ENCODE assay signal across 28 cellular contexts in the genomic region with DNA sequence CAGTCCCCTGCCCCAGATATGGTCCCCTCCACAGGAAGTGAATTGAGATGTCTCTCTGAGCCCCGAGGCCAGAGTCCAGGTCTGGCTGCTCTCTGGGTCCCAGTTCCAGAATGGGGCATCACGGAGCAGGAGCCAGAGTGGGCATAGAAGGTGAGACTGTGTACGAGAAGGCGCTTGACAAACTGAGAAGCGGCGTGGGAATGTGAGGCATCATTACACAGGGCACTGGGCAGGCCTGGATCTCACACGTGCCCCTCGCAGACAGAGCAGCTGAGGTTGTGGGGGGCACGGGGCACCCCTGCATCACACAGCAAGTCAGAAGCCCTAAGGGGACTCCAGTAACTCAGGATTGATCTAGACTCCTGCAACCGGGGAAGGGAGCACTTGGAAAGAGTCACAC.
"Had no signal": no experiment of that assay in that cellular context is flagged by ENCODE, and none has a peak within 500 bp of the region (broad histone marks: within the 10 kb centered on the region; RNA-seq: fewer than 3 reads in every experiment).

No MANE protein-coding gene starts in this region.

- H3K27me3 ChIP-seq: esophagus squamous epithelium, gastrocnemius medialis, right atrium auricular region, suprapubic skin, tibial nerve, vagina had no signal

- H3K9me3 Mint-ChIP-seq: activated naive CD8-positive, alpha-beta T cell treated with anti-CD3 and anti-CD28 coated beads, Interleukin-2, amount 10 ng/mL, durations not matched to agents 7 days and 5 days; activated T-cell treated with anti-CD3 and anti-CD28 coated beads, Interleukin-2, amount 50 U/mL, for 4 hours; endodermal cell; naive thymus-derived CD4-positive, alpha-beta T cell; neural crest cell; stimulated activated naive CD8-positive, alpha-beta T cell treated with anti-CD3 and anti-CD28 coated beads, Interleukin-15, amount 100 ng/mL, for 72 hours; T-cell had no signal

- H3K9me3 ChIP-seq: esophagus squamous epithelium, gastrocnemius medialis, psoas muscle, right atrium auricular region, suprapubic skin, tibial nerve, vagina had no signal

- H3K27ac ChIP-seq: coronary artery, esophagus squamous epithelium, gastrocnemius medialis, psoas muscle, right atrium auricular region, suprapubic skin, tibial nerve, vagina, WERI-Rb-1 had no signal

- DNase-seq: activated CD4-positive, alpha-beta T cell treated with anti-CD3 and anti-CD28 coated beads, Interleukin-2, amount 50 U/mL, for 4 hours; activated CD4-positive, CD25-positive, alpha-beta regulatory T cell treated with anti-CD3 and anti-CD28 coated beads, Interleukin-2, amount 50 U/mL, for 72 hours; activated CD8-positive, alpha-beta memory T cell treated with anti-CD3 and anti-CD28 coated beads for 24 hours; activated CD8-positive, alpha-beta memory T cell treated with anti-CD3 and anti-CD28 coated beads, Interleukin-2, amount 50 U/mL, for 4 hours; activated naive CD4-positive, alpha-beta T cell treated with Interleukin-2 at 50 U/mL for 16 hours; activated naive CD8-positive, alpha-beta T cell treated with anti-CD3 and anti-CD28 coated beads, Interleukin-2, amount 10 ng/mL, durations not matched to agents 7 days and 5 days; activated T-cell treated with anti-CD3 and anti-CD28 coated beads, Interleukin-2, amount 50 U/mL, for 4 hours; amniotic stem cell; endodermal cell; esophagus squamous epithelium; gastrocnemius medialis; hypothalamus; left ventricle myocardium superior; naive thymus-derived CD4-positive, alpha-beta T cell; psoas muscle; stimulated activated CD4-positive, alpha-beta T cell treated with anti-CD3 and anti-CD28 coated beads, Interleukin-12 subunit alpha, Interleukin-12 subunit beta, amount 100 ng/mL, for 4 hours; stimulated activated naive CD8-positive, alpha-beta T cell treated with anti-CD3 and anti-CD28 coated beads, Interleukin-15, amount 100 ng/mL, for 72 hours; T-cell; WERI-Rb-1 had no signal

- ATAC-seq: activated T-cell treated with anti-CD3 and anti-CD28 coated beads, Interleukin-2, amount 50 U/mL, for 4 hours; gastrocnemius medialis; left ventricle myocardium superior; naive thymus-derived CD4-positive, alpha-beta T cell; psoas muscle; stimulated activated naive CD8-positive, alpha-beta T cell treated with anti-CD3 and anti-CD28 coated beads, Interleukin-15, amount 100 ng/mL, for 72 hours; T-cell had no signal

- H3K4me3 Mint-ChIP-seq: activated naive CD8-positive, alpha-beta T cell treated with anti-CD3 and anti-CD28 coated beads, Interleukin-2, amount 10 ng/mL, durations not matched to agents 7 days and 5 days; activated T-cell treated with anti-CD3 and anti-CD28 coated beads, Interleukin-2, amount 50 U/mL, for 4 hours; endodermal cell; naive thymus-derived CD4-positive, alpha-beta T cell; stimulated activated naive CD8-positive, alpha-beta T cell treated with anti-CD3 and anti-CD28 coated beads, Interleukin-15, amount 100 ng/mL, for 72 hours; T-cell had no signal

- H3K27ac Mint-ChIP-seq: activated naive CD8-positive, alpha-beta T cell treated with anti-CD3 and anti-CD28 coated beads, Interleukin-2, amount 10 ng/mL, durations not matched to agents 7 days and 5 days; endodermal cell; stimulated activated naive CD8-positive, alpha-beta T cell treated with anti-CD3 and anti-CD28 coated beads, Interleukin-15, amount 100 ng/mL, for 72 hours had no signal

- FAIRE-seq: bronchial epithelial cell, islet of Langerhans, TTC549 had no signal

- H3K4me3 ChIP-seq: coronary artery, esophagus squamous epithelium, gastrocnemius medialis, psoas muscle, right atrium auricular region, suprapubic skin, tibial nerve, vagina had no signal

- H3K27me3 Mint-ChIP-seq: T-cell had no signal

- H3K36me3 ChIP-seq: esophagus squamous epithelium, gastrocnemius medialis, right atrium auricular region, suprapubic skin, tibial nerve, vagina, WERI-Rb-1 had no signal

- H3K36me3 Mint-ChIP-seq: activated naive CD8-positive, alpha-beta T cell treated with anti-CD3 and anti-CD28 coated beads, Interleukin-2, amount 10 ng/mL, durations not matched to agents 7 days and 5 days; T-cell had no signal
